ENCODE assay signal across 8 cellular contexts in the genomic region with DNA sequence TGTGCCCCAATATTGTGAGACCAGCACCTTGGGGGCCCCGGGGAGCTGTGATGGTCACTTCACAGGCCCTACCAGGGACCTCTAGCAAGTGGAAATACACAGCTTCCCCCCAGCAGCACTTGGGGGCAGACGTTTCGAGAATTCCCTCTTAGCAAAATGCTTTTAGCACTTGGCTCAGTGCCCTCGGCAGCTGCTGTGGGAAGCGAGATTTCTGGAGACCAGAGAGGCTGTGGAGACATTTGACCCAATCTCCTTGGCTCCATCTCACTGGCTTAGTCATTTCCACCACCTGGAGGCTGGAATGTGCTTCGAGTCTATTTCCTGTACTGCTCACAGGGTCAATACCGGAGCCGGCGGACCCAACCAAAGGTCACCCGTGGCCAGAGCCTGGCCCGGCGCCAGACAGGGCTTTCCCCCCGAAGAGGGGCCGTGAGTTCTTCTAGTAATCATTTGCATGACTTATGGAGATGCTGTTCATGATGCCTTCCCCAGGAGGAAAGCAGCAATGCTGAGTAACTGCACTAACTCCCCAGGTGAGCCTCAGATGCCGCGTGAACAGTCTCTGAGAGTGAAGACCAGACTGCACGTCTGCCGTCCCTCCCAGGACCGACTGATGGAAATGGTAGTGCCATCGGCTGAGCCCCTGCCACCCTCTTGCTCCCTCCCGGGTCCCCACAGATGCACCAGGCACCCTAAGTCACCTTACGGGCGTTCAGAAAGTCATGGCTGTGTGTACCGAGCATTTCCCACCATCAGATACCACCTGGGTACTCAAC. TPM values are rescaled to one million over a fixed set of nuclear protein-coding genes. Genes with fewer than 3 reads are reported as not detected.
DNase-seq lines count a peak whose midpoint lies in the region; ATAC-seq, FAIRE-seq and TF ChIP-seq lines count a peak whose summit lies in the region.

No MANE protein-coding gene starts in this region.

- in situ Hi-C loops in HepG2 (cut with HindIII; ENCODE audit: extremely low pct_ligation_motif_present, low pct_unique_long_range_greater_than_20kb), result loop anchor here (10.0 kb wide), 1 partner anchor 157 kb away; no protein-coding TSS in a partner anchor

- no peak for TF ChIP-seq POLR2A in HepG2 (IDR thresholded peaks at IDR 0.05; ENCODE audit: insufficient read depth in 1 of 2, low read depth in 2 of 2, low read length in 2 of 2)

- no peak overlapping the region for H3K27ac Mint-ChIP-seq in stimulated activated memory B cell treated with anti-CD40 and anti-IgM and Interleukin-4, amounts not matched to agents 10 μg/mL and 1 μg/mL and 100 μg/mL, for 72 hours

- H3K36me3 ChIP-seq in HepG2 (replicated peaks in 1 of 2; ENCODE audit: control insufficient read depth in 1 of 2, insufficient read depth in 2 of 2, low read length in 2 of 2), result no peaks in the 10 kb centered on the region

- peak overlapping the region; percentile 83 for H3K4me2 ChIP-seq in HepG2 (ENCODE audit: low read depth, low read length)

- peaks cover 40% of the 10 kb centered on the region for H3K4me1 Mint-ChIP-seq in stimulated activated memory B cell treated with anti-CD40 and anti-IgM and Interleukin-4, amounts not matched to agents 10 μg/mL and 1 μg/mL and 100 μg/mL, for 72 hours

- peak overlapping the region; percentile 14 to 61 (median 32) for H3K4me3 ChIP-seq in HepG2 (replicated peaks in 1 of 3; ENCODE audit: insufficient read depth in 1 of 3, low read depth in 2 of 3, low read length in 3 of 3)

- peaks cover 8% of the 10 kb centered on the region for H3K9me3 Mint-ChIP-seq in stimulated activated memory B cell treated with anti-CD40 and anti-IgM and Interleukin-4, amounts not matched to agents 10 μg/mL and 1 μg/mL and 100 μg/mL, for 72 hours

- H3K27ac ChIP-seq in caudate nucleus (ENCODE audit: low read depth, low read length) (peak overlapping the region; percentile 73), HepG2 (ENCODE audit: extremely low read length, insufficient read depth, low read length) (no peak overlapping the region)

- TF ChIP-seq RAD21 in HepG2 (CRISPR knock-in tag; IDR thresholded peaks at IDR 0.05), result peak; percentile 52; the same call in 1 of the 2 replicates

- no peaks in the 10 kb centered on the region for H3K9me3 ChIP-seq in HepG2 (ENCODE audit: low read length)

- DNase-seq in AG08396 (ENCODE audit: low spot score), result peak; percentile 90
- DNase-seq in NCI-H1092 treated with DMSO at 0.1 percent for 48 hours (lab: John Stamatoyannopoulos, UW), result peak; percentile 61
- peak in 6 of 61 donors; percentile 2 to 29 (median 15) for DNase-seq in caudate nucleus (lab: John Stamatoyannopoulos, UW)
- peak; percentile 80 for DNase-seq in HepG2 (ENCODE audit: low spot score)
- peak; percentile 74 for DNase-seq in ureter (ENCODE audit: low spot score)
- DNase-seq in NOMO-1 treated with dmso at 0.1 percent for 144 hours (lab: John Stamatoyannopoulos, UW; ENCODE audit: unreplicated experiment), result no peak
- no peak for DNase-seq in kidney glomerular epithelial cell (lab: John Stamatoyannopoulos, UW)

- no peak overlapping the region for H3K4me3 Mint-ChIP-seq in stimulated activated memory B cell treated with anti-CD40 and anti-IgM and Interleukin-4, amounts not matched to agents 10 μg/mL and 1 μg/mL and 100 μg/mL, for 72 hours

- peak; percentile 75 for FAIRE-seq in HepG2 (lab: Jason Lieb, UNC)

- H3K27me3 Mint-ChIP-seq in stimulated activated memory B cell treated with anti-CD40 and anti-IgM and Interleukin-4, amounts not matched to agents 10 μg/mL and 1 μg/mL and 100 μg/mL, for 72 hours, result peaks cover 70% of the 10 kb centered on the region

- peak; percentile 79 for ATAC-seq in HepG2
- ATAC-seq in stimulated activated memory B cell treated with anti-CD40 and anti-IgM and Interleukin-4, amounts not matched to agents 10 μg/mL and 1 μg/mL and 100 μg/mL, for 72 hours, result no peak

- TF ChIP-seq EP300 in HepG2 (IDR thresholded peaks at IDR 0.05; ENCODE audit: low read depth in 2 of 2, low read length in 2 of 2), result peak; percentile 47 to 60; a peak in 2 of 4 replicates
- no peak; the same call in 1 of the 2 replicates for TF ChIP-seq EP300 in HepG2 (CRISPR knock-in tag; IDR thresholded peaks at IDR 0.05; ENCODE audit: borderline replicate concordance)

- CTCF ChIA-PET in HepG2 (lab: Yijun Ruan, JAX; ENCODE audit: low intra/inter-chr PET ratio, low total read pairs), result no interaction called here

- peak; percentile 82 for TF ChIP-seq CTCF in HepG2 (CRISPR knock-in tag; IDR thresholded peaks at IDR 0.05)

- peaks cover 0 to 15% of the 10 kb centered on the region in 2 experiments; a peak in 2 of 5 replicates for H3K27me3 ChIP-seq in HepG2 (ENCODE audit: control insufficient read depth in 1 of 2, insufficient read depth in 2 of 2, low read length in 2 of 2)

- H2AFZ ChIP-seq in HepG2 (ENCODE audit: low read length), result peak overlapping the region; percentile 75

- no TSS peak for BruUV-seq in HepG2 (replicated peaks; lab: Mats Ljungman, UMichigan)

- no peaks in the 10 kb centered on the region for H3K79me2 ChIP-seq in HepG2 (ENCODE audit: insufficient read depth, low read length)

- peaks cover 73% of the 10 kb centered on the region for H3K4me1 ChIP-seq in HepG2 (ENCODE audit: insufficient read depth, low read length)

- peaks cover 6% of the 10 kb centered on the region for H3K36me3 Mint-ChIP-seq in stimulated activated memory B cell treated with anti-CD40 and anti-IgM and Interleukin-4, amounts not matched to agents 10 μg/mL and 1 μg/mL and 100 μg/mL, for 72 hours

- intact Hi-C loops in HepG2 (cut with micrococcal nuclease; ENCODE audit: unreplicated experiment), result loop anchor here (2.0 kb wide), 2 partner anchors 25 to 79 kb away; a partner anchor contains a TSS

- H4K20me1 ChIP-seq in HepG2 (ENCODE audit: insufficient read depth, low read length), result no peaks in the 10 kb centered on the region

- WGBS in HepG2 (ENCODE audit: low lambda C conversion rate), result 7% methylated on average over 7 of the region's 24 CpGs

- POLR2A ChIA-PET in HepG2 (lab: Yijun Ruan, JAX), result interaction anchor here (0.5 to 2.3 kb wide), 6 partner anchors 16 to 84 kb away, joined by 3 to 14 read pairs (median 6); a partner anchor contains a TSS

- H3K9ac ChIP-seq in HepG2 (ENCODE audit: insufficient read depth, low read depth, low read length), result 0 out of 2 replicates have a peak overlapping the region, but pooled peaks have one; percentile 2

TF ChIP-seq in HepG2, 621 proteins besides CTCF, POLR2A, EP300 and RAD21 (continues in another document):
- TF ChIP-seq MBNL3 (CRISPR knock-in tag; conservative IDR thresholded peaks at IDR 0.05), result no peak
- TF ChIP-seq ZNF207 (IDR thresholded peaks at IDR 0.05; ENCODE audit: borderline replicate concordance), result no peak
- TF ChIP-seq POLR2G (IDR thresholded peaks at IDR 0.05; ENCODE audit: low read depth, low read length), result no peak
- TF ChIP-seq ZNF75D (CRISPR knock-in tag; IDR thresholded peaks at IDR 0.05; ENCODE audit: borderline replicate concordance), result no peak
- no peak for TF ChIP-seq ZNF572 (CRISPR knock-in tag; IDR thresholded peaks at IDR 0.05)

RNA-seq across cellular contexts. Expression of a gene that starts 4.4 kb away (rescaled TPM):
- total RNA-seq in HepG2 (2016; rRNA removed; fragmentation: Illumina TruSeq; extraction: Trizol), result 10.4 and 12.5 TPM in 2 replicates
- 7.3 and 11.5 TPM in 2 replicates for total RNA-seq in HepG2 (2016; cell fraction: cytosol; rRNA removed; fragmentation: Illumina TruSeq; extraction: Trizol; ENCODE audit: low read depth)
- 10.9 and 12.2 TPM in 2 replicates for total RNA-seq in HepG2 (2016; cell fraction: insoluble cytoplasmic fraction; rRNA removed; fragmentation: Illumina TruSeq; extraction: Trizol)
- 9.5 and 12.2 TPM in 2 replicates for total RNA-seq in HepG2 (2016; cell fraction: membrane; rRNA removed; fragmentation: Illumina TruSeq; extraction: Trizol)
- total RNA-seq in HepG2 (2016; cell fraction: nucleus; rRNA removed; fragmentation: Illumina TruSeq; extraction: Trizol), result 14.5 and 19.4 TPM in 2 replicates
- polyA plus RNA-seq in HepG2 (2011; rRNA removed), result 19.5 and 19.7 TPM in 2 replicates
- polyA plus RNA-seq in HepG2 (2011; cell fraction: cytosol; rRNA removed), result 11.6 and 12.9 TPM in 2 replicates
- 29.5 and 36.3 TPM in 2 replicates for polyA plus RNA-seq in HepG2 (2011; cell fraction: nucleus; rRNA removed)
- polyA plus RNA-seq in HepG2 (2012), result 8.1 and 8.7 TPM in 2 replicates
- 1.3 and 1.9 TPM in 2 replicates for polyA plus RNA-seq in HepG2 (2016; cell fraction: cytosol; fragmentation: Illumina TruSeq; extraction: Trizol; ENCODE audit: low read depth)
- 7.6 and 8.0 TPM in 2 replicates for polyA plus RNA-seq in HepG2 (2016; cell fraction: insoluble cytoplasmic fraction; fragmentation: Illumina TruSeq; extraction: Trizol; ENCODE audit: low read depth)
- polyA plus RNA-seq in HepG2 (2016; cell fraction: membrane; fragmentation: Illumina TruSeq; extraction: Trizol; ENCODE audit: low read depth), result 3.9 and 4.6 TPM in 2 replicates
- 22.5 and 23.5 TPM in 2 replicates for polyA plus RNA-seq in HepG2 (2016; cell fraction: nucleus; fragmentation: Illumina TruSeq; extraction: Trizol; ENCODE audit: insufficient read depth, low read depth)
- polyA minus RNA-seq in HepG2 (2011; rRNA and poly(A)+ RNA removed; ENCODE audit: low replicate concordance), result 80.5 and 82.8 TPM in 2 replicates
- 15.5 and 21.5 TPM in 2 replicates for polyA minus RNA-seq in HepG2 (2011; cell fraction: cytosol; rRNA and poly(A)+ RNA removed)
- polyA minus RNA-seq in HepG2 (2011; cell fraction: nucleus; rRNA and poly(A)+ RNA removed), result 34.5 and 38.3 TPM in 2 replicates
- 66.4 TPM for total RNA-seq in ureter

RNA-seq across cellular contexts. Expression of a gene that starts 52.0 kb away (rescaled TPM):
- total RNA-seq in HepG2 (2016; rRNA removed; fragmentation: Illumina TruSeq; extraction: Trizol) (6.1 and 7.7 TPM in 2 replicates), ureter (24.5 TPM)
- total RNA-seq in HepG2 (2016; cell fraction: cytosol; rRNA removed; fragmentation: Illumina TruSeq; extraction: Trizol; ENCODE audit: low read depth), result 0.97 and 1.3 TPM in 2 replicates
- 5.5 and 8.3 TPM in 2 replicates for total RNA-seq in HepG2 (2016; cell fraction: insoluble cytoplasmic fraction; rRNA removed; fragmentation: Illumina TruSeq; extraction: Trizol)
- 3.0 and 3.4 TPM in 2 replicates for total RNA-seq in HepG2 (2016; cell fraction: membrane; rRNA removed; fragmentation: Illumina TruSeq; extraction: Trizol)
- total RNA-seq in HepG2 (2016; cell fraction: nucleus; rRNA removed; fragmentation: Illumina TruSeq; extraction: Trizol), result 8.5 and 10.3 TPM in 2 replicates
- polyA plus RNA-seq in HepG2 (2011; rRNA removed), result 2.5 and 4.5 TPM in 2 replicates
- polyA plus RNA-seq in HepG2 (2011; cell fraction: cytosol; rRNA removed), result 1.6 and 2.3 TPM in 2 replicates
- 4.3 and 8.3 TPM in 2 replicates for polyA plus RNA-seq in HepG2 (2011; cell fraction: nucleus; rRNA removed)
- 3.7 and 5.1 TPM in 2 replicates for polyA plus RNA-seq in HepG2 (2012)
- polyA plus RNA-seq in HepG2 (2016; cell fraction: cytosol; fragmentation: Illumina TruSeq; extraction: Trizol; ENCODE audit: low read depth), result 0.25 TPM in 2 replicates
- polyA plus RNA-seq in HepG2 (2016; cell fraction: insoluble cytoplasmic fraction; fragmentation: Illumina TruSeq; extraction: Trizol; ENCODE audit: low read depth), result 5.7 and 5.8 TPM in 2 replicates
- 0.60 and 0.90 TPM in 2 replicates for polyA plus RNA-seq in HepG2 (2016; cell fraction: membrane; fragmentation: Illumina TruSeq; extraction: Trizol; ENCODE audit: low read depth)
- polyA plus RNA-seq in HepG2 (2016; cell fraction: nucleus; fragmentation: Illumina TruSeq; extraction: Trizol; ENCODE audit: insufficient read depth, low read depth), result 8.0 and 9.0 TPM in 2 replicates
- 6.1 and 21.7 TPM in 2 replicates for polyA minus RNA-seq in HepG2 (2011; rRNA and poly(A)+ RNA removed; ENCODE audit: low replicate concordance)
- 4.0 and 6.0 TPM in 2 replicates for polyA minus RNA-seq in HepG2 (2011; cell fraction: cytosol; rRNA and poly(A)+ RNA removed)
- polyA minus RNA-seq in HepG2 (2011; cell fraction: nucleus; rRNA and poly(A)+ RNA removed), result 14.5 and 16.0 TPM in 2 replicates

Comparison
In these comparisons a context has a peak if more than half of its experiments do, and no peak if none do; other contexts are left out.
1. DNase-seq: peak in AG08396 (single experiment), NCI-H1092 treated with DMSO at 0.1 percent for 48 hours (single experiment), HepG2 (single experiment) and ureter (single experiment); none in NOMO-1 treated with dmso at 0.1 percent for 144 hours (single experiment) and kidney glomerular epithelial cell (single experiment).